Comparison of ENCODE assay signal across 8 cellular contexts in the genomic region with DNA sequence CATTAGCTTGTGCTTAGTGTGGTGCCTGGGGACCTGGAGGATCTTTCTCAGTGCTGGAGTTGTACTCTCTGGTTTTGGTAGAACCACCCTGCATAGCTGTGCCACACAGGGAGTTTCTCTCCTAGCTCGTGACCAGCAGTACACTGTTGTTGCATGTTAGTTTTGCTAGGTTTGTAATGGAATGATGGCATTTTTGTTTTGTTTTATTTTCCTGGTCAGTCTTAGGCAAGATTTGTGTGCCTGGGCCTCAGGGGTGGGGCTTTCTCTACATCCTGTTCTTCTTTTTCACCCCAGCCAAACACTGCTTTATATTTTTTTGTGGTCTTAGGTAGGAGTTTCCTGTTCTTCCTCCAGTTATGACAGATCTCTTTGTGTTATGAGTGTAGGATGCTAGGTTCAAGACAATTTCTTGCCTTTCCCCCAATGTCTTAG.
DNase-seq lines count a peak whose midpoint lies in the region; ATAC-seq, FAIRE-seq and TF ChIP-seq lines count a peak whose summit lies in the region.

No MANE protein-coding gene starts in this region.

- no peak for TF ChIP-seq CTCF in kidney (IDR thresholded peaks at IDR 0.05; ENCODE audit: borderline replicate concordance, extremely low read depth, insufficient read depth)

- no peaks in the 10 kb centered on the region for H3K27me3 Mint-ChIP-seq in activated T-cell treated with anti-CD3 and anti-CD28 coated beads, Interleukin-2, amount 50 U/mL, for 72 hours (ENCODE audit: low read depth)

- no peak overlapping the region for H3K27ac ChIP-seq in kidney (ENCODE audit: low read depth in 2 of 2, low read length in 2 of 2)

- peak overlapping the region; percentile 36 to 40 for H3K4me3 Mint-ChIP-seq in activated T-cell treated with anti-CD3 and anti-CD28 coated beads, Interleukin-2, amount 50 U/mL, for 72 hours

- H3K4me1 ChIP-seq in kidney (ENCODE audit: control insufficient read depth in 1 of 2, insufficient read depth in 1 of 2, low read depth in 1 of 2, low read length in 2 of 2): no peaks in the 10 kb centered on the region

- intact Hi-C loops in kidney (cut with DNase I): no loop called here

- H3K27ac Mint-ChIP-seq in activated T-cell treated with anti-CD3 and anti-CD28 coated beads, Interleukin-2, amount 50 U/mL, for 72 hours: peak overlapping the region; percentile 28

- ATAC-seq in HG03159 (IDR thresholded peaks at IDR 0.05; ENCODE audit: unreplicated experiment): peak; percentile 91
- ATAC-seq in activated T-cell treated with anti-CD3 and anti-CD28 coated beads, Interleukin-2, amount 50 U/mL, for 72 hours (replicated peaks in 1 of 2): peak; percentile 91 to 93

- no peaks in the 10 kb centered on the region for H3K36me3 ChIP-seq in kidney (ENCODE audit: control insufficient read depth in 1 of 2, insufficient read depth in 2 of 2, low read length in 2 of 2)

- H3K4me1 Mint-ChIP-seq in activated T-cell treated with anti-CD3 and anti-CD28 coated beads, Interleukin-2, amount 50 U/mL, for 72 hours (ENCODE audit: low read depth): peaks cover 54% of the 10 kb centered on the region

- peaks cover 18 to 30% of the 10 kb centered on the region in 2 donors for H3K36me3 Mint-ChIP-seq in activated T-cell treated with anti-CD3 and anti-CD28 coated beads, Interleukin-2, amount 50 U/mL, for 72 hours (ENCODE audit: insufficient read depth in 2 of 2)

- DNase-seq in stimulated activated CD8-positive, alpha-beta memory T cell treated with anti-CD3 and anti-CD28 coated beads, Interleukin-15, amount 100 ng/mL, for 48 hours (ENCODE audit: low read depth in 2 of 2): peak; percentile 5 to 9
- DNase-seq in stimulated activated CD8-positive, alpha-beta memory T cell treated with anti-CD3 and anti-CD28 coated beads, Interleukin-4, amount 100 ng/mL, for 48 hours: no peak
- DNase-seq in activated T-cell treated with anti-CD3 and anti-CD28 coated beads, Interleukin-2, amount 50 U/mL, for 72 hours: peak; percentile 51 to 55
- no peak for DNase-seq in SIG-M5 treated with dmso at 0.1 percent for 504 hours (lab: John Stamatoyannopoulos, UW; ENCODE audit: unreplicated experiment)
- DNase-seq in NCI-H345 (lab: John Stamatoyannopoulos, UW): no peak
- DNase-seq in ACHN: no peak
- no peak for DNase-seq in kidney

- no peak overlapping the region for H3K9ac ChIP-seq in kidney (ENCODE audit: low read length in 2 of 2)

- FAIRE-seq in kidney (lab: Jason Lieb, UNC): no peak

- H3K9me3 ChIP-seq in kidney (ENCODE audit: control insufficient read depth in 1 of 2, low read length in 2 of 2): no peaks in the 10 kb centered on the region

- in situ Hi-C loops in ACHN (cut with HindIII; ENCODE audit: low pct_ligation_motif_present, low pct_unique_long_range_greater_than_20kb, low sequenced_read_pairs): no loop called here

- H3K4me3 ChIP-seq in kidney (ENCODE audit: low read length in 2 of 2): no peak overlapping the region

- peaks cover 3 to 18% of the 10 kb centered on the region in 2 donors for H3K9me3 Mint-ChIP-seq in activated T-cell treated with anti-CD3 and anti-CD28 coated beads, Interleukin-2, amount 50 U/mL, for 72 hours

Comparison
In these comparisons a context has a peak if more than half of its experiments do, and no peak if none do; other contexts are left out.
1. DNase-seq: peak in stimulated activated CD8-positive, alpha-beta memory T cell treated with anti-CD3 and anti-CD28 coated beads, Interleukin-15, amount 100 ng/mL, for 48 hours (2 of 2) and activated T-cell treated with anti-CD3 and anti-CD28 coated beads, Interleukin-2, amount 50 U/mL, for 72 hours (2 of 2); none in stimulated activated CD8-positive, alpha-beta memory T cell treated with anti-CD3 and anti-CD28 coated beads, Interleukin-4, amount 100 ng/mL, for 48 hours (single experiment), SIG-M5 treated with dmso at 0.1 percent for 504 hours (single experiment), NCI-H345 (single experiment), ACHN (single experiment) and kidney (single experiment).